1 cellular context compared by ENCODE assay signal in genomic region chr19:10717054-10717355, GRCh38.
TF ChIP-seq lines count a peak whose summit lies in the region.

No MANE protein-coding gene starts in this region.

TF ChIP-seq in endothelial cell of umbilical vein, 7 proteins besides CTCF, POLR2A, EP300 and RAD21 (continued from another document):
- TF ChIP-seq FOS (IDR thresholded peaks at IDR 0.05; ENCODE audit: borderline replicate concordance, insufficient read depth, low read length) (no peak), GATA2 (IDR thresholded peaks at IDR 0.05; ENCODE audit: insufficient read depth, insufficient read length, low read depth, low read length) (no peak), EZH2 (IDR thresholded peaks at IDR 0.05; ENCODE audit: borderline replicate concordance, low read depth, low read length, severe bottlenecking) (no peak), MYC (IDR thresholded peaks at IDR 0.05; ENCODE audit: low read depth, low read length) (no peak), JUN (IDR thresholded peaks at IDR 0.05; ENCODE audit: borderline replicate concordance, insufficient read depth, insufficient read length, low read depth) (no peak)
TF ChIP-seq in endothelial cell of umbilical vein: peak in this region for 0.
